2 cellular contexts compared by ENCODE assay signal in genomic region chr15:25775317-25775912, GRCh38.
A peak's percentile ranks its signal among the peaks of the same experiment; 100 is the strongest.
TF ChIP-seq lines count a peak whose summit lies in the region.

No MANE protein-coding gene starts in this region.

TF ChIP-seq in WTC11, 78 proteins besides CTCF, POLR2A, EP300 and RAD21 (continued from another document):
- TF ChIP-seq ZMAT4 (CRISPR knock-in tag; IDR thresholded peaks at IDR 0.05) = no peak
- no peak for TF ChIP-seq CBFB (CRISPR knock-in tag; IDR thresholded peaks at IDR 0.05; ENCODE audit: low read depth)
- no peak for TF ChIP-seq NFYB (CRISPR knock-in tag; conservative IDR thresholded peaks at IDR 0.05; ENCODE audit: low read depth)
- no peak for TF ChIP-seq ZNF263 (CRISPR knock-in tag; IDR thresholded peaks at IDR 0.05; ENCODE audit: low read depth)
- no peak for TF ChIP-seq ZNF416 (CRISPR knock-in tag; IDR thresholded peaks at IDR 0.05)

TF ChIP-seq in HepG2, 621 proteins besides CTCF, POLR2A, EP300 and RAD21 (continued from another document and continues in another):
- TF ChIP-seq GMEB2 (CRISPR knock-in tag; IDR thresholded peaks at IDR 0.05; ENCODE audit: low read depth) (no peak), SATB2 (CRISPR knock-in tag; IDR thresholded peaks at IDR 0.05) (no peak), ZFP62 (CRISPR knock-in tag; IDR thresholded peaks at IDR 0.05) (no peak), KDM3A (CRISPR knock-in tag; IDR thresholded peaks at IDR 0.05; ENCODE audit: low read depth) (no peak), NR1H2 (CRISPR knock-in tag; IDR thresholded peaks at IDR 0.05; ENCODE audit: borderline replicate concordance, low read depth) (no peak), MAFF (IDR thresholded peaks at IDR 0.05; ENCODE audit: low read depth, low read length) (no peak), ATF2 (CRISPR knock-in tag; IDR thresholded peaks at IDR 0.05) (no peak), ZNF737 (CRISPR knock-in tag; IDR thresholded peaks at IDR 0.05; ENCODE audit: borderline replicate concordance) (no peak), ZNF761 (CRISPR knock-in tag; conservative IDR thresholded peaks at IDR 0.05) (no peak), ZNF703 (CRISPR knock-in tag; IDR thresholded peaks at IDR 0.05; ENCODE audit: borderline replicate concordance) (no peak), GATA4 (IDR thresholded peaks at IDR 0.05; ENCODE audit: borderline replicate concordance, low read depth) (no peak), CREB3 (CRISPR knock-in tag; IDR thresholded peaks at IDR 0.05) (no peak), THRA (CRISPR knock-in tag; IDR thresholded peaks at IDR 0.05; ENCODE audit: borderline replicate concordance) (peak; percentile 51; the same call in 1 of the 2 replicates), PHF5A (CRISPR knock-in tag; IDR thresholded peaks at IDR 0.05; ENCODE audit: low read depth, unreplicated experiment) (no peak), ZNF280B (CRISPR knock-in tag; IDR thresholded peaks at IDR 0.05; ENCODE audit: borderline replicate concordance) (no peak), MXD3 (CRISPR knock-in tag; IDR thresholded peaks at IDR 0.05) (no peak), ETV5 (CRISPR knock-in tag; IDR thresholded peaks at IDR 0.05; ENCODE audit: borderline replicate concordance) (peak; percentile 50; the same call in 1 of the 2 replicates), PAWR (CRISPR knock-in tag; IDR thresholded peaks at IDR 0.05; ENCODE audit: borderline replicate concordance) (no peak), PCBP2 (optimal IDR thresholded peaks at IDR 0.05; ENCODE audit: low read depth, low read length, poor library complexity, severe bottlenecking) (no peak), ZNF580 (CRISPR knock-in tag; IDR thresholded peaks at IDR 0.05; ENCODE audit: borderline replicate concordance, low read depth) (no peak), ZNF841 (CRISPR knock-in tag; IDR thresholded peaks at IDR 0.05; ENCODE audit: borderline replicate concordance) (no peak), LCORL (IDR thresholded peaks at IDR 0.05) (no peak), LCORL (CRISPR knock-in tag; IDR thresholded peaks at IDR 0.05) (no peak), CC2D1A (CRISPR knock-in tag; IDR thresholded peaks at IDR 0.05) (no peak), ZBED4 (CRISPR knock-in tag; IDR thresholded peaks at IDR 0.05; ENCODE audit: borderline replicate concordance) (no peak), THYN1 (CRISPR knock-in tag; IDR thresholded peaks at IDR 0.05; ENCODE audit: borderline replicate concordance, low read depth) (no peak), KMT2B (CRISPR knock-in tag; IDR thresholded peaks at IDR 0.05) (no peak), SRF (IDR thresholded peaks at IDR 0.05; ENCODE audit: low read depth, low read length) (0 out of 2 replicates have a peak, but pooled peaks have one; percentile 25), KLF11 (CRISPR knock-in tag; IDR thresholded peaks at IDR 0.05) (no peak), CHD2 (IDR thresholded peaks at IDR 0.05; ENCODE audit: low read depth, low read length) (no peak), ARID5B (CRISPR knock-in tag; IDR thresholded peaks at IDR 0.05) (peak; percentile 60; the same call in 1 of the 2 replicates), HNF1A (IDR thresholded peaks at IDR 0.05; ENCODE audit: low read depth) (no peak), HNF1A (CRISPR knock-in tag; IDR thresholded peaks at IDR 0.05; ENCODE audit: borderline replicate concordance) (peak; percentile 31; the same call in 1 of the 2 replicates), U2AF1 (optimal IDR thresholded peaks at IDR 0.05; ENCODE audit: low read depth, low read length) (no peak), NFIC (IDR thresholded peaks at IDR 0.05; ENCODE audit: low read length) (no peak), PRMT3 (CRISPR knock-in tag; IDR thresholded peaks at IDR 0.05; ENCODE audit: borderline replicate concordance, low read depth) (no peak)
